Comparison of ENCODE assay signal across 26 cellular contexts in the genomic region with DNA sequence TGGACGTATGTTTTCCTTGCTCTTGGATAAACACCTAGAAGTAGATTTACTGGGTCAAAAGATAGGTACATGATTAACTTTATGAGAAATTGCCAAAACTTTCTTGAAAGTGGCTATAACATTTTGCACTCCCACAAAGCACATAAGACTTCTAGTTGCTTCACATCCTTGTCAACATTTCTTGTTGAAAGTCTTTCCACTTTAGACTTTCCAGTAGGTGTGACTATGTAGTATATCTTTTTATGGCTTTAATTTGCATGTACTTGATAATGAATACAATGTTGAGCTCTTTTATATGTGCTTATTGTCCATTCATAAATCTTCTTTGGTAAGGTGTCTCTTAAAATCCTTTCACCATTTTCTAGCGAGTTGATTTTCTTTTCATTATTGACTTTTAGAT.
"Had no signal": no experiment of that assay in that cellular context is flagged by ENCODE, and none has a peak within 500 bp of the region (broad histone marks: within the 10 kb centered on the region; RNA-seq: fewer than 3 reads in every experiment).

No MANE protein-coding gene starts in this region.

- DNase-seq: dermis blood vessel endothelial cell; dorsolateral prefrontal cortex; effector CD8-positive, alpha-beta T cell; effector memory CD8-positive, alpha-beta T cell; erythroblast; esophagus squamous epithelium; foreskin fibroblast; foreskin melanocyte; gastrocnemius medialis; heart left ventricle; hypothalamus; immature natural killer cell; islet precursor cell; kidney; kidney glomerular epithelial cell; left lung; left ventricle myocardium superior; lower lobe of right lung; mesenchymal stem cell; naive thymus-derived CD4-positive, alpha-beta T cell had no signal

- H3K27ac ChIP-seq: coronary artery, dorsolateral prefrontal cortex, epithelial cell of prostate, esophagus squamous epithelium, gastrocnemius medialis, heart left ventricle, hepatocyte, left lung, lower lobe of right lung had no signal

- H3K4me3 ChIP-seq: coronary artery, dorsolateral prefrontal cortex, esophagus squamous epithelium, gastrocnemius medialis, heart left ventricle, hepatocyte, left lung, lower lobe of right lung had no signal

- H3K9me3 ChIP-seq: gastrocnemius medialis, lower lobe of right lung had no signal

- H3K4me1 ChIP-seq: gastrocnemius medialis, lower lobe of right lung had no signal

- ATAC-seq: effector memory CD8-positive, alpha-beta T cell; esophagus mucosa; gastrocnemius medialis; heart left ventricle; left lung; left ventricle myocardium superior; lower lobe of right lung; naive thymus-derived CD4-positive, alpha-beta T cell had no signal

- FAIRE-seq: colon, endometrium had no signal

- H3K27me3 ChIP-seq: dorsolateral prefrontal cortex, left lung had no signal

- H3K36me3 ChIP-seq: esophagus squamous epithelium, gastrocnemius medialis, heart left ventricle, left lung, lower lobe of right lung had no signal
